In genomic region chr9:72362680-72363139, GRCh38 we compare ENCODE assay signal across 1 cellular context.
A peak's percentile ranks its signal among the peaks of the same experiment; 100 is the strongest.
TF ChIP-seq lines count a peak whose summit lies in the region.

No MANE protein-coding gene starts in this region.

TF ChIP-seq in HepG2, 621 proteins besides CTCF, POLR2A, EP300 and RAD21 (continued from another document):
- TF ChIP-seq ZNF10 (CRISPR knock-in tag; IDR thresholded peaks at IDR 0.05; ENCODE audit: borderline replicate concordance, low read depth): no peak
- TF ChIP-seq THYN1 (CRISPR knock-in tag; IDR thresholded peaks at IDR 0.05; ENCODE audit: borderline replicate concordance, low read depth): no peak
- peak; percentile 12; the same call in 1 of the 2 replicates for TF ChIP-seq STAG1 (CRISPR knock-in tag; IDR thresholded peaks at IDR 0.05)
- TF ChIP-seq ZBTB25 (CRISPR knock-in tag; IDR thresholded peaks at IDR 0.05): 0 out of 2 replicates have a peak, but pooled peaks have one; percentile 16
- TF ChIP-seq ZNF839 (CRISPR knock-in tag; IDR thresholded peaks at IDR 0.05; ENCODE audit: borderline replicate concordance): no peak
- TF ChIP-seq HOXA5 (CRISPR knock-in tag; IDR thresholded peaks at IDR 0.05): no peak
- TF ChIP-seq ATF2 (CRISPR knock-in tag; IDR thresholded peaks at IDR 0.05): no peak
- TF ChIP-seq SYNCRIP (IDR thresholded peaks at IDR 0.05; ENCODE audit: insufficient read depth, low read depth, low read length): no peak
- no peak for TF ChIP-seq ZNF737 (CRISPR knock-in tag; IDR thresholded peaks at IDR 0.05; ENCODE audit: borderline replicate concordance)
- no peak for TF ChIP-seq PTBP1 (IDR thresholded peaks at IDR 0.05; ENCODE audit: low read depth, low read length, poor library complexity, severe bottlenecking)
- 0 out of 2 replicates have a peak, but pooled peaks have one; percentile 12 for TF ChIP-seq ZNF331 (CRISPR knock-in tag; IDR thresholded peaks at IDR 0.05)
- TF ChIP-seq POGK (CRISPR knock-in tag; conservative IDR thresholded peaks at IDR 0.05): 0 out of 2 replicates have a peak, but pooled peaks have one; percentile 6
- TF ChIP-seq ZNF350 (CRISPR knock-in tag; IDR thresholded peaks at IDR 0.05; ENCODE audit: borderline replicate concordance, low read depth): no peak
- TF ChIP-seq ARID4A (CRISPR knock-in tag; IDR thresholded peaks at IDR 0.05; ENCODE audit: borderline replicate concordance): peak; percentile 43; the same call in 1 of the 2 replicates
- TF ChIP-seq ZNF615 (CRISPR knock-in tag; IDR thresholded peaks at IDR 0.05; ENCODE audit: borderline replicate concordance): no peak
- no peak for TF ChIP-seq TFDP1 (CRISPR knock-in tag; IDR thresholded peaks at IDR 0.05; ENCODE audit: borderline replicate concordance)
- TF ChIP-seq SIN3A (IDR thresholded peaks at IDR 0.05; ENCODE audit: borderline replicate concordance, low read depth, low read length): peak; percentile 67; the same call in 1 of the 2 replicates
- TF ChIP-seq THRA (CRISPR knock-in tag; IDR thresholded peaks at IDR 0.05; ENCODE audit: borderline replicate concordance): no peak
- peak; percentile 77 for TF ChIP-seq TGIF2 (CRISPR knock-in tag; IDR thresholded peaks at IDR 0.05)
- no peak for TF ChIP-seq ZBTB7A (CRISPR knock-in tag; IDR thresholded peaks at IDR 0.05)
- TF ChIP-seq USF2 (IDR thresholded peaks at IDR 0.05; ENCODE audit: low read depth, low read length): peak; percentile 53
- peak; percentile 26; the same call in 1 of the 2 replicates for TF ChIP-seq USF2 (CRISPR knock-in tag; IDR thresholded peaks at IDR 0.05; ENCODE audit: borderline replicate concordance)
- no peak for TF ChIP-seq ONECUT2 (CRISPR knock-in tag; IDR thresholded peaks at IDR 0.05)
- TF ChIP-seq ZNF607 (CRISPR knock-in tag; IDR thresholded peaks at IDR 0.05; ENCODE audit: borderline replicate concordance): no peak
- no peak for TF ChIP-seq UBTF (CRISPR knock-in tag; IDR thresholded peaks at IDR 0.05)
TF ChIP-seq in HepG2: peak in this region for 20.
